ENCODE assay signal across 10 cellular contexts in genomic region chr5:171595801-171596231, GRCh38.
DNase-seq lines count a peak whose midpoint lies in the region; ATAC-seq and TF ChIP-seq lines count a peak whose summit lies in the region.
"Had no signal": no experiment of that assay in that cellular context is flagged by ENCODE, and none has a peak within 500 bp of the region (broad histone marks: within the 10 kb centered on the region; RNA-seq: fewer than 3 reads in every experiment).

No MANE protein-coding gene starts in this region.

- POLR2A ChIA-PET in HCT116 (lab: Charles Lee) = no interaction called here

- no peak overlapping the region for H3K4me3 ChIP-seq in HCT116 (replicated peaks in 1 of 2; ENCODE audit: low read depth in 1 of 2, low read length in 2 of 2)
- H3K4me3 ChIP-seq: ovary, tibial nerve had no signal

- no peak overlapping the region for H3K27ac ChIP-seq in HCT116 (ENCODE audit: low read depth, low read length)
- no peak overlapping the region for H3K27ac ChIP-seq in substantia nigra (ENCODE audit: low read depth, low read length, poor library complexity, severe bottlenecking)
- H3K27ac ChIP-seq: ovary, tibial nerve had no signal

- no peaks in the 10 kb centered on the region for H3K9me3 ChIP-seq in HCT116 (ENCODE audit: control insufficient read depth in 1 of 2, insufficient read depth in 1 of 2, low read depth in 1 of 2, low read length in 2 of 2)

- no peak for TF ChIP-seq POLR2A in HCT116 (IDR thresholded peaks at IDR 0.05; ENCODE audit: borderline replicate concordance, extremely low read depth, insufficient read depth, insufficient read length)

- RAD21 ChIA-PET in HCT116 (lab: Charles Lee; ENCODE audit: low non-redundant PET in 1 of 2, low total read pairs in 2 of 2, uncharacterized antibody in 2 of 2, unreplicated experiment in 2 of 2) = no interaction called here

- no peak for TF ChIP-seq RAD21 in HCT116 (IDR thresholded peaks at IDR 0.05; ENCODE audit: low read depth)

- intact Hi-C loops in HCT116 (cut with micrococcal nuclease) = no loop called here

- ATAC-seq in HCT116 (peak; percentile 61), SK-N-SH treated with all-trans-retinoic acid at 6 μM for 48 hours (peak; percentile 65), left lobe of liver (peak; percentile 52), HG03460 (IDR thresholded peaks at IDR 0.05; ENCODE audit: unreplicated experiment) (no peak)

- TF ChIP-seq CTCF in HCT116 (IDR thresholded peaks at IDR 0.05 in 2 of 3, conservative IDR thresholded peaks at IDR 0.05 in 1 of 3; ENCODE audit: borderline replicate concordance in 1 of 3, insufficient read depth in 1 of 3, low read depth in 2 of 3, low read length in 2 of 3) = no peak

- H3K27me3 ChIP-seq in HCT116 (ENCODE audit: insufficient read depth, low read length) = no peaks in the 10 kb centered on the region
- H3K27me3 ChIP-seq: ovary, tibial nerve had no signal

- peak overlapping the region; percentile 38 for H3K4me2 ChIP-seq in HCT116 (ENCODE audit: low read length)

- no TSS peak for BruUV-seq in HCT116 (replicated peaks; lab: Mats Ljungman, UMichigan)

- DNase-seq in EH (ENCODE audit: low read depth) = peak; percentile 65
- DNase-seq in HCT116 (ENCODE audit: low read depth, low spot score) = no peak
- DNase-seq in left lobe of liver (ENCODE audit: low spot score) = no peak
- DNase-seq in hypothalamus (lab: John Stamatoyannopoulos, UW) = no peak
- no peak for DNase-seq in NOMO-1 (lab: John Stamatoyannopoulos, UW; ENCODE audit: unreplicated experiment in 2 of 2)
- no peak for DNase-seq in substantia nigra (lab: John Stamatoyannopoulos, UW)

- CTCF ChIA-PET in HCT116 (lab: Charles Lee) = interaction anchor here (0.9 kb wide), 2 partner anchors 11 to 16 kb away, joined by 5 to 6 read pairs; no protein-coding TSS in a partner anchor

- H2AFZ ChIP-seq in HCT116 (ENCODE audit: low read depth, low read length, poor library complexity, severe bottlenecking) = peak overlapping the region; percentile 17

- no peaks in the 10 kb centered on the region for H4K20me1 ChIP-seq in HCT116 (ENCODE audit: insufficient read depth)

- peaks cover 9 to 19% of the 10 kb centered on the region in 2 experiments; a peak in 3 of 4 replicates for H3K4me1 ChIP-seq in HCT116 (ENCODE audit: control insufficient read depth in 1 of 2, insufficient read depth in 2 of 2, low read length in 2 of 2)

- no peaks in the 10 kb centered on the region for H3K9me2 ChIP-seq in HCT116 (ENCODE audit: insufficient read depth)

- no peaks in the 10 kb centered on the region for H3K36me3 ChIP-seq in HCT116 (ENCODE audit: control insufficient read depth in 1 of 2, insufficient read depth in 2 of 2, low read length in 2 of 2)
- H3K36me3 ChIP-seq: ovary, tibial nerve had no signal

- no peak overlapping the region for H3K9ac ChIP-seq in HCT116 (ENCODE audit: low read length)

- no peaks in the 10 kb centered on the region for H3K79me2 ChIP-seq in HCT116 (ENCODE audit: insufficient read depth, low read length)

TF ChIP-seq in HCT116, 20 proteins besides CTCF, POLR2A, EP300 and RAD21:
- peak; percentile 49; the same call in 1 of the 2 replicates for TF ChIP-seq FOSL1 (IDR thresholded peaks at IDR 0.05; ENCODE audit: low read depth)
- TF ChIP-seq TCF7L2 (IDR thresholded peaks at IDR 0.05; ENCODE audit: borderline replicate concordance, extremely low read depth, insufficient read depth, insufficient read length) = no peak
- TF ChIP-seq EZH2phosphoT487 (IDR thresholded peaks at IDR 0.05; ENCODE audit: borderline replicate concordance) = no peak
- peak; percentile 22; the same call in 1 of the 2 replicates for TF ChIP-seq CBX3 (IDR thresholded peaks at IDR 0.05; ENCODE audit: low read depth)
- no peak for TF ChIP-seq SP1 (IDR thresholded peaks at IDR 0.05; ENCODE audit: low read depth)
- TF ChIP-seq SIN3A (IDR thresholded peaks at IDR 0.05; ENCODE audit: low read depth) = no peak
- 0 out of 2 replicates have a peak, but pooled peaks have one; percentile 2 for TF ChIP-seq EGR1 (IDR thresholded peaks at IDR 0.05; ENCODE audit: low read depth)
- peak; percentile 41; the same call in 1 of the 2 replicates for TF ChIP-seq CEBPB (IDR thresholded peaks at IDR 0.05; ENCODE audit: low read depth)
- TF ChIP-seq JUND (IDR thresholded peaks at IDR 0.05) = peak; percentile 52; the same call in 1 of the 2 replicates
TF ChIP-seq in HCT116: peak in this region for 5.

TF ChIP-seq in SK-N-SH treated with all-trans-retinoic acid at 6 μM for 48 hours, 23 proteins besides CTCF, POLR2A, EP300 and RAD21:
- TF ChIP-seq TCF4 (CRISPR knock-in tag; IDR thresholded peaks at IDR 0.05; ENCODE audit: borderline replicate concordance) (no peak), ZC3H10 (CRISPR knock-in tag; IDR thresholded peaks at IDR 0.05) (no peak), PATZ1 (CRISPR knock-in tag; IDR thresholded peaks at IDR 0.05; ENCODE audit: borderline replicate concordance) (no peak), ZNF565 (CRISPR knock-in tag; conservative IDR thresholded peaks at IDR 0.05; ENCODE audit: low read depth) (no peak), ESRRG (CRISPR knock-in tag; IDR thresholded peaks at IDR 0.05) (no peak), SNAI2 (CRISPR knock-in tag; IDR thresholded peaks at IDR 0.05) (no peak), GLIS3 (CRISPR knock-in tag; IDR thresholded peaks at IDR 0.05) (no peak)
- TF ChIP-seq, protein P1, sequence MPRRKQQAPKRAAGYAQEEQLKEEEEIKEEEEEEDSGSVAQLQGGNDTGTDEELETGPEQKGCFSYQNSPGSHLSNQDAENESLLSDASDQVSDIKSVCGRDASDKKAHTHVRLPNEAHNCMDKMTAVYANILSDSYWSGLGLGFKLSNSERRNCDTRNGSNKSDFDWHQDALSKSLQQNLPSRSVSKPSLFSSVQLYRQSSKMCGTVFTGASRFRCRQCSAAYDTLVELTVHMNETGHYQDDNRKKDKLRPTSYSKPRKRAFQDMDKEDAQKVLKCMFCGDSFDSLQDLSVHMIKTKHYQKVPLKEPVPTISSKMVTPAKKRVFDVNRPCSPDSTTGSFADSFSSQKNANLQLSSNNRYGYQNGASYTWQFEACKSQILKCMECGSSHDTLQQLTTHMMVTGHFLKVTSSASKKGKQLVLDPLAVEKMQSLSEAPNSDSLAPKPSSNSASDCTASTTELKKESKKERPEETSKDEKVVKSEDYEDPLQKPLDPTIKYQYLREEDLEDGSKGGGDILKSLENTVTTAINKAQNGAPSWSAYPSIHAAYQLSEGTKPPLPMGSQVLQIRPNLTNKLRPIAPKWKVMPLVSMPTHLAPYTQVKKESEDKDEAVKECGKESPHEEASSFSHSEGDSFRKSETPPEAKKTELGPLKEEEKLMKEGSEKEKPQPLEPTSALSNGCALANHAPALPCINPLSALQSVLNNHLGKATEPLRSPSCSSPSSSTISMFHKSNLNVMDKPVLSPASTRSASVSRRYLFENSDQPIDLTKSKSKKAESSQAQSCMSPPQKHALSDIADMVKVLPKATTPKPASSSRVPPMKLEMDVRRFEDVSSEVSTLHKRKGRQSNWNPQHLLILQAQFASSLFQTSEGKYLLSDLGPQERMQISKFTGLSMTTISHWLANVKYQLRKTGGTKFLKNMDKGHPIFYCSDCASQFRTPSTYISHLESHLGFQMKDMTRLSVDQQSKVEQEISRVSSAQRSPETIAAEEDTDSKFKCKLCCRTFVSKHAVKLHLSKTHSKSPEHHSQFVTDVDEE (CRISPR knock-in tag; IDR thresholded peaks at IDR 0.05) = no peak
- TF ChIP-seq, protein P2, sequence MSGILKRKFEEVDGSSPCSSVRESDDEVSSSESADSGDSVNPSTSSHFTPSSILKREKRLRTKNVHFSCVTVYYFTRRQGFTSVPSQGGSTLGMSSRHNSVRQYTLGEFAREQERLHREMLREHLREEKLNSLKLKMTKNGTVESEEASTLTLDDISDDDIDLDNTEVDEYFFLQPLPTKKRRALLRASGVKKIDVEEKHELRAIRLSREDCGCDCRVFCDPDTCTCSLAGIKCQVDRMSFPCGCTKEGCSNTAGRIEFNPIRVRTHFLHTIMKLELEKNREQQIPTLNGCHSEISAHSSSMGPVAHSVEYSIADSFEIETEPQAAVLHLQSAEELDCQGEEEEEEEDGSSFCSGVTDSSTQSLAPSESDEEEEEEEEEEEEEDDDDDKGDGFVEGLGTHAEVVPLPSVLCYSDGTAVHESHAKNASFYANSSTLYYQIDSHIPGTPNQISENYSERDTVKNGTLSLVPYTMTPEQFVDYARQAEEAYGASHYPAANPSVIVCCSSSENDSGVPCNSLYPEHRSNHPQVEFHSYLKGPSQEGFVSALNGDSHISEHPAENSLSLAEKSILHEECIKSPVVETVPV (CRISPR knock-in tag; IDR thresholded peaks at IDR 0.05) = no peak
TF ChIP-seq in SK-N-SH treated with all-trans-retinoic acid at 6 μM for 48 hours: peak in this region for 0.
